In genomic region chr14:21558703-21559063, GRCh38 we compare ENCODE assay signal across 19 cellular contexts. TPM values are rescaled to one million over a fixed set of nuclear protein-coding genes. Genes with fewer than 3 reads are reported as not detected.
DNase-seq lines count a peak whose midpoint lies in the region; TF ChIP-seq lines count a peak whose summit lies in the region.
"Had no signal": no experiment of that assay in that cellular context is flagged by ENCODE, and none has a peak within 500 bp of the region (broad histone marks: within the 10 kb centered on the region; RNA-seq: fewer than 3 reads in every experiment).

No MANE protein-coding gene starts in this region.

- H4K5ac ChIP-seq in H9 (ENCODE audit: insufficient read length, low read depth, low read length) = no peak overlapping the region

- H3K4me1 ChIP-seq in H9 (ENCODE audit: insufficient read depth, low read length) (peaks cover 5% of the 10 kb centered on the region), hepatocyte (ENCODE audit: insufficient read depth) (peaks cover 6% of the 10 kb centered on the region)
- H3K4me1 ChIP-seq: SJCRH30 had no signal

- H2AK5ac ChIP-seq in H9 (ENCODE audit: insufficient read length, low read length) = peak overlapping the region; percentile 61

- H4K8ac ChIP-seq in H9 (replicated peaks; ENCODE audit: insufficient read length, low read depth, low read length) = no peak overlapping the region

- H3K9me3 Mint-ChIP-seq in H9 = no peaks in the 10 kb centered on the region
- no peaks in the 10 kb centered on the region for H3K9me3 Mint-ChIP-seq in progenitor cell of endocrine pancreas (ENCODE audit: low read depth)
- H3K9me3 Mint-ChIP-seq: CD4-positive, alpha-beta memory T cell had no signal

- no peaks in the 10 kb centered on the region for H3K23me2 ChIP-seq in H9 (ENCODE audit: insufficient read length, low read depth, low read length, poor library complexity, severe bottlenecking)

- H3K27ac Mint-ChIP-seq in H9 (peak overlapping the region; percentile 80 to 96 (median 92)), progenitor cell of endocrine pancreas (peak overlapping the region; percentile 92)

- H3K79me2 ChIP-seq in H9 (ENCODE audit: insufficient read depth, low read length) = no peaks in the 10 kb centered on the region
- H3K79me2 ChIP-seq in hepatocyte = no peaks in the 10 kb centered on the region

- H3K27me3 Mint-ChIP-seq in H9 (ENCODE audit: low read depth) (peaks cover 2% of the 10 kb centered on the region), progenitor cell of endocrine pancreas (no peaks in the 10 kb centered on the region)
- H3K27me3 Mint-ChIP-seq: CD4-positive, alpha-beta memory T cell had no signal

- H3K4me1 Mint-ChIP-seq in H9 = peaks cover 29 to 39% of the 10 kb centered on the region in 2 experiments
- peaks cover 18% of the 10 kb centered on the region for H3K4me1 Mint-ChIP-seq in progenitor cell of endocrine pancreas (ENCODE audit: low read depth)

- H3K36me3 ChIP-seq in hepatocyte (replicated peaks; ENCODE audit: insufficient read depth, low read depth) = no peaks in the 10 kb centered on the region
- H3K36me3 ChIP-seq: SJCRH30 had no signal

- no peak overlapping the region for H4K91ac ChIP-seq in H9 (ENCODE audit: insufficient read length, low read depth, low read length)

- H3K4me2 ChIP-seq in H9 (ENCODE audit: insufficient read depth, insufficient read length, low read length) = no peak overlapping the region
- H3K4me2 ChIP-seq in hepatocyte = peak overlapping the region; percentile 71

- no CpG with 5 or more reads among the region's 6 CpGs for WGBS in H9 (ENCODE audit: extremely low coverage, insufficient read length, low lambda C conversion rate)
- 71% methylated on average over 6 of the region's 6 CpGs for WGBS in hepatocyte (ENCODE audit: low lambda C conversion rate, missing lambda C conversion rate)

- no peaks in the 10 kb centered on the region for H3K79me1 ChIP-seq in H9 (ENCODE audit: insufficient read depth, low read depth, low read length, poor library complexity, severe bottlenecking)

- H2BK120ac ChIP-seq in H9 (ENCODE audit: low read depth, low read length, poor library complexity, severe bottlenecking) = no peak overlapping the region

- H3K18ac ChIP-seq in H9 (ENCODE audit: insufficient read length, low read depth, low read length) = peak overlapping the region; percentile 2

- H3K27me3 ChIP-seq in H9 (ENCODE audit: insufficient read depth, low read length) = no peaks in the 10 kb centered on the region
- H3K27me3 ChIP-seq in hepatocyte = no peaks in the 10 kb centered on the region
- H3K27me3 ChIP-seq: SJCRH30 had no signal

- H2BK12ac ChIP-seq in H9 (ENCODE audit: insufficient read length, low read depth, low read length) = no peak overlapping the region

- no peak overlapping the region for H3K4me3 ChIP-seq in hepatocyte
- H3K4me3 ChIP-seq: SJCRH30 had no signal

- no peaks in the 10 kb centered on the region for H3K9me2 ChIP-seq in hepatocyte (replicated peaks; ENCODE audit: insufficient read depth)

- H2AFZ ChIP-seq in H9 (ENCODE audit: low read length) (no peak overlapping the region), hepatocyte (no peak overlapping the region)

- H2BK15ac ChIP-seq in H9 (ENCODE audit: low read depth, low read length) = peak overlapping the region; percentile 87; the same call in 1 of the 2 replicates

- H3K56ac ChIP-seq in H9 (ENCODE audit: insufficient read length, low read depth, low read length) = no peak overlapping the region

- H3K9ac ChIP-seq in H9 (ENCODE audit: extremely low read depth, insufficient read length, low read length) = no peak overlapping the region

- no peak overlapping the region for H3K23ac ChIP-seq in H9 (ENCODE audit: insufficient read length, low read depth, low read length)

- H3K9me3 ChIP-seq in H9 (ENCODE audit: control insufficient read depth, low read depth, low read length) (no peaks in the 10 kb centered on the region), hepatocyte (ENCODE audit: low read depth) (no peaks in the 10 kb centered on the region)
- H3K9me3 ChIP-seq: SJCRH30 had no signal

- H2BK20ac ChIP-seq in H9 (ENCODE audit: low read depth, low read length, poor library complexity, severe bottlenecking) = no peak overlapping the region

- H3K4me3 Mint-ChIP-seq in H9 (0 out of 5 replicates have a peak overlapping the region, but pooled peaks of 1 of the 2 experiments have one; percentile 41), progenitor cell of endocrine pancreas (ENCODE audit: low read depth) (no peak overlapping the region)
- H3K4me3 Mint-ChIP-seq: CD4-positive, alpha-beta memory T cell had no signal

- TF ChIP-seq CTCF in H9 (conservative IDR thresholded peaks at IDR 0.05) (no peak), VCaP (conservative IDR thresholded peaks at IDR 0.05) (no peak), hepatocyte (IDR thresholded peaks at IDR 0.05; ENCODE audit: poor library complexity) (no peak), progenitor cell of endocrine pancreas (IDR thresholded peaks at IDR 0.05; ENCODE audit: unreplicated experiment) (no peak), GM10266 (IDR thresholded peaks at IDR 0.05; ENCODE audit: control insufficient read depth, insufficient read depth, low read depth, missing control alignments) (no peak)

- H3K27ac ChIP-seq in H9 (ENCODE audit: insufficient read length, low read depth, low read length) (no peak overlapping the region), VCaP (peak overlapping the region; percentile 78), hepatocyte (no peak overlapping the region)
- H3K27ac ChIP-seq: SJCRH30 had no signal

- H3K36me3 Mint-ChIP-seq in H9 (ENCODE audit: insufficient read depth in 1 of 3, low read depth in 3 of 3) (no peaks in the 10 kb centered on the region), progenitor cell of endocrine pancreas (ENCODE audit: insufficient read depth) (no peaks in the 10 kb centered on the region)
- H3K36me3 Mint-ChIP-seq: CD4-positive, alpha-beta memory T cell had no signal

- H3K4ac ChIP-seq in H9 (ENCODE audit: low read depth, low read length) = peak overlapping the region; percentile 81; the same call in 1 of the 2 replicates

- H2BK5ac ChIP-seq in H9 (ENCODE audit: insufficient read length, low read length) = no peak overlapping the region

- no peak overlapping the region for H3K14ac ChIP-seq in H9 (ENCODE audit: insufficient read depth, low read length)

- DNase-seq in H9 = no peak
- no peak for DNase-seq in hepatocyte (ENCODE audit: low spot score)
- DNase-seq in progenitor cell of endocrine pancreas (ENCODE audit: low spot score, unreplicated experiment) = no peak
- no peak for DNase-seq in COLO668 (lab: John Stamatoyannopoulos, UW; ENCODE audit: unreplicated experiment)
- no peak for DNase-seq in central memory CD4-positive, alpha-beta T cell
- DNase-seq in GM10266 (ENCODE audit: extremely low spot score) = no peak
- DNase-seq: ACHN; CD4-positive, alpha-beta memory T cell; NCI-H1048; NCI-H146; NCI-H2081 treated with DMSO at 0.1 percent for 48 hours; NCI-H2227 treated with DMSO at 0.1 percent for 48 hours; NCI-H524 treated with DMSO at 0.1 percent for 48 hours; NK-92 treated with Interleukin-12 subunit alpha and Interleukin-12 subunit beta, amount 100 ng/mL, for 24 hours; OCI-M1; RPMI8226; SJCRH30 had no signal

- no peak overlapping the region for H3T11ph ChIP-seq in H9 (ENCODE audit: low read length)

- H4K20me1 ChIP-seq in H9 (ENCODE audit: control insufficient read depth, insufficient read depth, insufficient read length) = no peaks in the 10 kb centered on the region
- no peaks in the 10 kb centered on the region for H4K20me1 ChIP-seq in hepatocyte (ENCODE audit: insufficient read depth, poor library complexity, severe bottlenecking)

RNA-seq across cellular contexts. Expression of gene OR10G3, which starts 21.2 kb away (rescaled TPM):
- total RNA-seq in H9 (2021) (not detected in 2 replicates), hepatocyte (not detected in 2 replicates), progenitor cell of endocrine pancreas (not detected in 2 replicates)
- polyA plus RNA-seq in hepatocyte = not detected in 2 replicates
- total RNA-seq: CD4-positive, alpha-beta memory T cell; Daoy; SJCRH30 had no signal
- polyA plus RNA-seq: CD4-positive, alpha-beta memory T cell had no signal

RNA-seq across cellular contexts. Expression of gene SALL2, which starts 32.5 kb away (rescaled TPM):
- total RNA-seq in H9 (2021) (287 and 299 TPM in 2 replicates), hepatocyte (9.6 and 11.8 TPM in 2 replicates), progenitor cell of endocrine pancreas (83.5 and 89.2 TPM in 2 replicates)
- 9.5 and 10.9 TPM in 2 replicates for polyA plus RNA-seq in hepatocyte

RNA-seq across cellular contexts. Expression of gene METTL3, which starts 47.5 kb away (rescaled TPM):
- 84.1 and 84.4 TPM in 2 replicates for total RNA-seq in H9 (2021)
- total RNA-seq in hepatocyte = 31.9 and 44.1 TPM in 2 replicates
- polyA plus RNA-seq in hepatocyte = 31.9 and 39.0 TPM in 2 replicates
- total RNA-seq in progenitor cell of endocrine pancreas = 82.6 and 82.7 TPM in 2 replicates
